ENCODE assay signal across 8 cellular contexts in the genomic region with DNA sequence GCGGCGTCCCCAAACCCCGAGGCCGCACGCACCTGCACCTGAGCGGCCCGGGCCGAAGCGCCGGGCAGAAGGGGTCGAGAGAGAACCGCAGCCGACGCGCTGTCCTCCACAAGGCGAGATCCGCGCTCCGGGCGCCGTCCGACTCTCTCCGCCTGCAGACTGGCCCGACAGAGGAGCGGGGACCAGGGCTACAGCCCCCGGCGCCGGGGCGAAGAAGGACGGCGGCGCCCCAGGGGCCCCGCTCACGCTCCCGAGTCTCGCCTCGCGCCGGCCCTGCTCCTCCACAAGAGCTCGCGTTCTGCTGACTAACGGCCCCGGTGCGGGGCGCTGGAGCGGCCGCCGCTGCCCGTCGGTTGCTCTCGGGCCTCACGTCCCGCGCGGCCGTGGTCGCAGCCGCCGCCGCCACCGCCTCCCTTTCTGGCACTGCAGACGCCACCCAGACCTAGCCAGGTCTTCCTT. TPM values are rescaled to one million over a fixed set of nuclear protein-coding genes. Genes with fewer than 3 reads are reported as not detected.
DNase-seq lines count a peak whose midpoint lies in the region; ATAC-seq lines count a peak whose summit lies in the region.

No MANE protein-coding gene starts in this region.

- H3K27me3 ChIP-seq in BLaER1, result no peaks in the 10 kb centered on the region

- H3K36me3 ChIP-seq in BLaER1, result peaks cover 10% of the 10 kb centered on the region

- peaks cover 43% of the 10 kb centered on the region for H3K4me1 ChIP-seq in BLaER1

- peaks cover 93% of the 10 kb centered on the region for H4K20me1 ChIP-seq in BLaER1

- H3K4me3 ChIP-seq in BLaER1 (peak overlapping the region; percentile 99), iPS-11a (ENCODE audit: low read depth, low read length) (peak overlapping the region; percentile 97)

- peak overlapping the region; percentile 91; the same call in 1 of the 2 replicates for H3K4me2 ChIP-seq in BLaER1

- ATAC-seq in GM19351 (IDR thresholded peaks at IDR 0.05; ENCODE audit: unreplicated experiment) (peak; percentile 9), HG03354 (IDR thresholded peaks at IDR 0.05; ENCODE audit: poor library complexity, severe bottlenecking, unreplicated experiment) (peak; percentile 20)
- ATAC-seq in stimulated activated naive CD8-positive, alpha-beta T cell treated with anti-CD3 and anti-CD28 coated beads, Interleukin-15, Interleukin-2, amounts not matched to agents 100 U/mL and 50 U/mL, for 24 hours, result peak; percentile 2

- H3K27ac ChIP-seq in BLaER1, result peak overlapping the region; percentile 98

- H3K9ac ChIP-seq in BLaER1, result peak overlapping the region; percentile 99

- no peaks in the 10 kb centered on the region for H3K9me3 ChIP-seq in BLaER1

- DNase-seq in activated gamma-delta T cell (lab: John Stamatoyannopoulos, UW) (peak; percentile 59), mesenteric fat pad (ENCODE audit: low spot score) (no peak), hepatic stellate cell (ENCODE audit: low spot score) (no peak)
- no peak for DNase-seq in stimulated activated naive CD8-positive, alpha-beta T cell treated with anti-CD3 and anti-CD28 coated beads, Interleukin-15, Interleukin-2, amounts not matched to agents 100 U/mL and 50 U/mL, for 24 hours

RNA-seq across cellular contexts. Expression of gene ABHD17B, which starts 0.4 kb away (rescaled TPM):
- total RNA-seq in mesenteric fat pad, result 14.3 TPM

RNA-seq across cellular contexts. Expression of gene C9orf85, which starts 0.8 kb away (rescaled TPM):
- total RNA-seq in mesenteric fat pad, result 6.7 TPM
